1 cellular context compared by ENCODE assay signal in genomic region chr7:74587435-74588126, GRCh38.
TF ChIP-seq lines count a peak whose summit lies in the region.

No MANE protein-coding gene starts in this region.

TF ChIP-seq in HepG2, 621 proteins besides CTCF, POLR2A, EP300 and RAD21 (continued from another document):
- TF ChIP-seq ZNF687 (CRISPR knock-in tag; IDR thresholded peaks at IDR 0.05) (0 out of 2 replicates have a peak, but pooled peaks have one; percentile 23), PRPF4 (IDR thresholded peaks at IDR 0.05; ENCODE audit: low read depth, low read length, poor library complexity, severe bottlenecking) (no peak)
